In the genomic region with DNA sequence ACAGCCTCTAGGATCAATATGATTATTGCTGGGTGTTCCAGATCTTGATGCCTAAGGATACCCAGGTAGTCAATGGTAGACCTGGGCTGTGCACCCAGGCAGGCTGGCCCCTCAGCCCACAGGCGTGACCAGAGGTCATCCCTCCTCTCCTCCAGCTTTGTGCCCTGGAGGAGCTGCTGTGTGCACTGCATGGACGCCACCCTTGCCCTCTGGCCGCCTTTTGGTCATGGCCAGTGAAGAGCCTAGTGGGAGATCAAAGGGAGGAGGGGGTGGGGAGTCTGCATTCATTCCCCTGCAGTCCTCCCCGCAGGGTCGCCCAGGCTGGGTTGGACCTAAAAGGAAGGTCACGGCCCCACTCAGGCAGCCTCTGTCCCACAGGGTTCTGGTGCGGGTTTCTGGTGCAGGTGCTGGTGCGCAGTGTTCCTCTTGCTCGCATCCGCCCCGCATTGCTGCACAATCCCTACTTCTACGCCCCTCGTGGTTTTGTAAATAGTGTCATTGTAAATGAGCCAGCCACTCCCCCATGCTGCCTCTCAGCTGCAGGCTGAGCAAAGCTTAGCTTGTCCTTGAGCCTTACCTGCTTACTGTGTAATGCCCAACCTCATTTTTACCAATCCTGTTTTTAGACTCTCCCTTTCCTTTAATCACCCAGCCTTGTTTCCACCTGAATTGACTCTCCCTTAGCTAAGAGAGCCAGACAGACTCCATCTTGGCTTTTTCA, we compare ENCODE assay signal across 1 cellular context.
TF ChIP-seq lines count a peak whose summit lies in the region.

No MANE protein-coding gene starts in this region.

TF ChIP-seq in HepG2, 621 proteins besides CTCF, POLR2A, EP300 and RAD21 (continued from another document and continues in another):
- TF ChIP-seq TFDP1 (CRISPR knock-in tag; IDR thresholded peaks at IDR 0.05; ENCODE audit: borderline replicate concordance) (peak; percentile 48; the same call in 1 of the 2 replicates), SP1 (IDR thresholded peaks at IDR 0.05) (no peak), SP1 (CRISPR knock-in tag; IDR thresholded peaks at IDR 0.05) (peak; percentile 70), NFE2 (CRISPR knock-in tag; IDR thresholded peaks at IDR 0.05) (no peak), ZNF674 (CRISPR knock-in tag; IDR thresholded peaks at IDR 0.05; ENCODE audit: low read depth) (no peak), HIC2 (CRISPR knock-in tag; IDR thresholded peaks at IDR 0.05; ENCODE audit: low read depth) (peak; percentile 99), THAP8 (CRISPR knock-in tag; IDR thresholded peaks at IDR 0.05; ENCODE audit: borderline replicate concordance) (no peak), KDM3A (CRISPR knock-in tag; IDR thresholded peaks at IDR 0.05; ENCODE audit: low read depth) (peak; percentile 97), YEATS2 (CRISPR knock-in tag; IDR thresholded peaks at IDR 0.05; ENCODE audit: borderline replicate concordance) (peak; percentile 83), IKZF5 (CRISPR knock-in tag; IDR thresholded peaks at IDR 0.05) (peak; percentile 99; the same call in 1 of the 2 replicates), JUND (CRISPR knock-in tag; IDR thresholded peaks at IDR 0.05) (peak; percentile 90), NFYB (CRISPR knock-in tag; IDR thresholded peaks at IDR 0.05) (no peak; the same call in none of the 2 replicates), NONO (IDR thresholded peaks at IDR 0.05) (no peak), NONO (CRISPR knock-in tag; conservative IDR thresholded peaks at IDR 0.05) (no peak), ZSCAN9 (CRISPR knock-in tag; IDR thresholded peaks at IDR 0.05; ENCODE audit: borderline replicate concordance) (peak; percentile 85; the same call in 1 of the 2 replicates), ZNF513 (CRISPR knock-in tag; conservative IDR thresholded peaks at IDR 0.05) (no peak), MZF1 (CRISPR knock-in tag; IDR thresholded peaks at IDR 0.05; ENCODE audit: borderline replicate concordance) (no peak), CENPX (CRISPR knock-in tag; IDR thresholded peaks at IDR 0.05) (no peak), HBP1 (CRISPR knock-in tag; IDR thresholded peaks at IDR 0.05; ENCODE audit: low read depth) (peak; percentile 97), SSRP1 (CRISPR knock-in tag; IDR thresholded peaks at IDR 0.05) (peak; percentile 79; the same call in 1 of the 2 replicates), ZBTB8A (CRISPR knock-in tag; IDR thresholded peaks at IDR 0.05; ENCODE audit: borderline replicate concordance, low read depth) (peak; percentile 74; the same call in 1 of the 2 replicates), POGZ (CRISPR knock-in tag; IDR thresholded peaks at IDR 0.05) (peak; percentile 97), NR2F2 (IDR thresholded peaks at IDR 0.05; ENCODE audit: borderline replicate concordance, low read depth) (no peak), AFF4 (CRISPR knock-in tag; IDR thresholded peaks at IDR 0.05) (0 out of 2 replicates have a peak, but pooled peaks have one; percentile 69), IRF9 (CRISPR knock-in tag; IDR thresholded peaks at IDR 0.05; ENCODE audit: borderline replicate concordance) (peak; percentile 96), ZSCAN29 (CRISPR knock-in tag; conservative IDR thresholded peaks at IDR 0.05) (peak; percentile 100), KAT2B (IDR thresholded peaks at IDR 0.05; ENCODE audit: borderline replicate concordance, low read depth, low read length) (no peak), ZNF660 (CRISPR knock-in tag; IDR thresholded peaks at IDR 0.05; ENCODE audit: borderline replicate concordance, low read depth) (peak; percentile 71; the same call in 1 of the 2 replicates), ZNF777 (CRISPR knock-in tag; IDR thresholded peaks at IDR 0.05) (peak; percentile 78), TOPORS (CRISPR knock-in tag; IDR thresholded peaks at IDR 0.05) (peak; percentile 93), ZNF225 (CRISPR knock-in tag; IDR thresholded peaks at IDR 0.05) (peak; percentile 97), ZNF773 (CRISPR knock-in tag; IDR thresholded peaks at IDR 0.05; ENCODE audit: borderline replicate concordance) (no peak), ARNTL (CRISPR knock-in tag; IDR thresholded peaks at IDR 0.05) (peak; percentile 97), NFIC (IDR thresholded peaks at IDR 0.05; ENCODE audit: low read length) (no peak), SALL2 (CRISPR knock-in tag; IDR thresholded peaks at IDR 0.05) (peak; percentile 99), NAIF1 (CRISPR knock-in tag; IDR thresholded peaks at IDR 0.05; ENCODE audit: borderline replicate concordance) (peak; percentile 78; the same call in 1 of the 2 replicates), SP140L (CRISPR knock-in tag; IDR thresholded peaks at IDR 0.05; ENCODE audit: borderline replicate concordance) (peak; percentile 70; the same call in 1 of the 2 replicates), NPAS2 (CRISPR knock-in tag; IDR thresholded peaks at IDR 0.05; ENCODE audit: borderline replicate concordance) (no peak), BRD4 (CRISPR knock-in tag; IDR thresholded peaks at IDR 0.05) (peak; percentile 97), SRF (IDR thresholded peaks at IDR 0.05; ENCODE audit: low read depth, low read length) (peak; percentile 48; the same call in 1 of the 2 replicates)
- TF ChIP-seq, protein P1, sequence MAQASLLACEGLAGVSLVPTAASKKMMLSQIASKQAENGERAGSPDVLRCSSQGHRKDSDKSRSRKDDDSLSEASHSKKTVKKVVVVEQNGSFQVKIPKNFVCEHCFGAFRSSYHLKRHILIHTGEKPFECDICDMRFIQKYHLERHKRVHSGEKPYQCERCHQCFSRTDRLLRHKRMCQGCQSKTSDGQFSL (CRISPR knock-in tag; IDR thresholded peaks at IDR 0.05) = no peak; the same call in none of the 2 replicates
- TF ChIP-seq, protein P2, sequence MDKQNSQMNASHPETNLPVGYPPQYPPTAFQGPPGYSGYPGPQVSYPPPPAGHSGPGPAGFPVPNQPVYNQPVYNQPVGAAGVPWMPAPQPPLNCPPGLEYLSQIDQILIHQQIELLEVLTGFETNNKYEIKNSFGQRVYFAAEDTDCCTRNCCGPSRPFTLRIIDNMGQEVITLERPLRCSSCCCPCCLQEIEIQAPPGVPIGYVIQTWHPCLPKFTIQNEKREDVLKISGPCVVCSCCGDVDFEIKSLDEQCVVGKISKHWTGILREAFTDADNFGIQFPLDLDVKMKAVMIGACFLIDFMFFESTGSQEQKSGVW (CRISPR knock-in tag; IDR thresholded peaks at IDR 0.05; ENCODE audit: borderline replicate concordance) = peak; percentile 3; the same call in 1 of the 2 replicates
- TF ChIP-seq, protein P3, sequence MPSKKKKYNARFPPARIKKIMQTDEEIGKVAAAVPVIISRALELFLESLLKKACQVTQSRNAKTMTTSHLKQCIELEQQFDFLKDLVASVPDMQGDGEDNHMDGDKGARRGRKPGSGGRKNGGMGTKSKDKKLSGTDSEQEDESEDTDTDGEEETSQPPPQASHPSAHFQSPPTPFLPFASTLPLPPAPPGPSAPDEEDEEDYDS (CRISPR knock-in tag; IDR thresholded peaks at IDR 0.05) = peak; percentile 68; the same call in 1 of the 2 replicates
- TF ChIP-seq, protein P4, sequence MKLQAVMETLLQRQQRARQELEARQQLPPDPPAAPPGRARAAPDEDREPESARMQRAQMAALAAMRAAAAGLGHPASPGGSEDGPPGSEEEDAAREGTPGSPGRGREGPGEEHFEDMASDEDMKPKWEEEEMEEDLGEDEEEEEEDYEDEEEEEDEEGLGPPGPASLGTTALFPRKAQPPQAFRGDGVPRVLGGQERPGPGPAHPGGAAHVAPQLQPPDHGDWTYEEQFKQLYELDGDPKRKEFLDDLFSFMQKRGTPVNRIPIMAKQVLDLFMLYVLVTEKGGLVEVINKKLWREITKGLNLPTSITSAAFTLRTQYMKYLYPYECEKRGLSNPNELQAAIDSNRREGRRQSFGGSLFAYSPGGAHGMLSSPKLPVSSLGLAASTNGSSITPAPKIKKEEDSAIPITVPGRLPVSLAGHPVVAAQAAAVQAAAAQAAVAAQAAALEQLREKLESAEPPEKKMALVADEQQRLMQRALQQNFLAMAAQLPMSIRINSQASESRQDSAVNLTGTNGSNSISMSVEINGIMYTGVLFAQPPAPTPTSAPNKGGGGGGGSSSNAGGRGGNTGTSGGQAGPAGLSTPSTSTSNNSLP (IDR thresholded peaks at IDR 0.05; ENCODE audit: low read depth, low read length) = peak; percentile 71
